ENCODE assay signal across 21 cellular contexts in the genomic region with DNA sequence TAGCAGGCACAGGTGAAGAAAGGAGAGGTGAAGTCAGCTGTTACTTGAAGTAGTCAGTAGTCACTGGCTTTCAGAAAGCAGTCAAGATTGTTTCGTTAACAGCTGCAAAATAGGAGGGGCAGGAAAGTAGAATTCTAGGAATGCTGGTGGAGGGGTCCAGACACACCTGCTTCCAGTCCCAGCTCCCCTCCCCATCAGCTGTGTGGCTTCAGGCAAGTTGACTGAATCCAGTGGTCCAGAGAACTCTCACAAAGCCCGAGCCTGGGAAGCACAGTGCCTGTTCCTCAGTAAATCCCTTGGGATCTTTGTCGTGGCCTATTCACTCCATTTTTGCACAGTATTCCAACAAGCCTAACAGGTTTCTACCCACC. TPM values are rescaled to one million over a fixed set of nuclear protein-coding genes. Genes with fewer than 3 reads are reported as not detected.
DNase-seq lines count a peak whose midpoint lies in the region; ATAC-seq, FAIRE-seq and TF ChIP-seq lines count a peak whose summit lies in the region.
"Had no signal": no experiment of that assay in that cellular context is flagged by ENCODE, and none has a peak within 500 bp of the region (broad histone marks: within the 10 kb centered on the region; RNA-seq: fewer than 3 reads in every experiment).

No MANE protein-coding gene starts in this region.

- H4K5ac ChIP-seq in H9 (ENCODE audit: insufficient read length, low read depth, low read length) (no peak overlapping the region), H1 (ENCODE audit: insufficient read length, low read depth, low read length) (no peak overlapping the region)

- peaks cover 2% of the 10 kb centered on the region for H3K36me3 Mint-ChIP-seq in activated CD4-positive, alpha-beta T cell treated with anti-CD3 and anti-CD28 coated beads, Interleukin-2, amount 10 ng/mL, durations not matched to agents 7 days and 5 days (ENCODE audit: low read depth)
- no peaks in the 10 kb centered on the region for H3K36me3 Mint-ChIP-seq in H9 (ENCODE audit: insufficient read depth in 1 of 3, low read depth in 3 of 3)
- no peaks in the 10 kb centered on the region for H3K36me3 Mint-ChIP-seq in stimulated activated memory B cell treated with anti-CD40 and anti-IgM and Interleukin-4, amounts not matched to agents 10 μg/mL and 1 μg/mL and 100 μg/mL, for 72 hours

- H2AK5ac ChIP-seq in H9 (ENCODE audit: insufficient read length, low read length) (no peak overlapping the region), H1 (ENCODE audit: low read depth, low read length) (peak overlapping the region; percentile 47; the same call in 1 of the 2 replicates)

- H2BK12ac ChIP-seq in H9 (ENCODE audit: insufficient read length, low read depth, low read length), result no peak overlapping the region
- H2BK12ac ChIP-seq in H1 (ENCODE audit: low read depth, low read length), result peak overlapping the region; percentile 53; the same call in 1 of the 2 replicates

- no peak overlapping the region for H3K9ac ChIP-seq in H9 (ENCODE audit: extremely low read depth, insufficient read length, low read length)
- H3K9ac ChIP-seq in H1 (replicated peaks in 1 of 4; ENCODE audit: extremely low read depth in 1 of 4, low read depth in 3 of 4, low read length in 3 of 4), result no peak overlapping the region

- H3K27me3 Mint-ChIP-seq in activated CD4-positive, alpha-beta T cell treated with anti-CD3 and anti-CD28 coated beads, Interleukin-2, amount 10 ng/mL, durations not matched to agents 7 days and 5 days, result no peaks in the 10 kb centered on the region
- no peaks in the 10 kb centered on the region; the same call in 1 of the 2 replicates for H3K27me3 Mint-ChIP-seq in H9 (ENCODE audit: low read depth)
- H3K27me3 Mint-ChIP-seq in stimulated activated memory B cell treated with anti-CD40 and anti-IgM and Interleukin-4, amounts not matched to agents 10 μg/mL and 1 μg/mL and 100 μg/mL, for 72 hours, result no peaks in the 10 kb centered on the region

- no peak overlapping the region for H3K23ac ChIP-seq in H9 (ENCODE audit: insufficient read length, low read depth, low read length)
- H3K23ac ChIP-seq in H1 (ENCODE audit: insufficient read length), result no peak overlapping the region

- H3K4me2 ChIP-seq in H9 (ENCODE audit: insufficient read depth, insufficient read length, low read length) (no peak overlapping the region), H1 (ENCODE audit: insufficient read depth in 1 of 2, low read depth in 2 of 2, low read length in 2 of 2) (no peak overlapping the region)

- H3K14ac ChIP-seq in H9 (ENCODE audit: insufficient read depth, low read length), result no peak overlapping the region
- H3K14ac ChIP-seq in H1 (ENCODE audit: insufficient read length), result no peak overlapping the region

- H4K91ac ChIP-seq in H9 (ENCODE audit: insufficient read length, low read depth, low read length) (no peak overlapping the region), H1 (replicated peaks; ENCODE audit: insufficient read length, low read length) (peak overlapping the region; percentile 17)

- H3K79me2 ChIP-seq in H9 (ENCODE audit: insufficient read depth, low read length) (no peaks in the 10 kb centered on the region), H1 (ENCODE audit: control insufficient read depth in 1 of 2, insufficient read depth in 2 of 2, low read length in 2 of 2) (no peaks in the 10 kb centered on the region)

- H3K23me2 ChIP-seq in H9 (ENCODE audit: insufficient read length, low read depth, low read length, poor library complexity, severe bottlenecking), result peaks cover 9% of the 10 kb centered on the region
- peaks cover 9% of the 10 kb centered on the region for H3K23me2 ChIP-seq in H1 (ENCODE audit: low read depth, low read length)

- no peak overlapping the region for H3K56ac ChIP-seq in H9 (ENCODE audit: insufficient read length, low read depth, low read length)
- no peak overlapping the region for H3K56ac ChIP-seq in H1 (replicated peaks; ENCODE audit: insufficient read length, low read depth, low read length)

- no peak overlapping the region for H3K4me3 ChIP-seq in H1 (ENCODE audit: extremely low read depth in 1 of 4, insufficient read depth in 2 of 4, low read depth in 3 of 4, low read length in 4 of 4)

- H3K4ac ChIP-seq in H9 (ENCODE audit: low read depth, low read length) (no peak overlapping the region), H1 (replicated peaks; ENCODE audit: insufficient read length, low read depth, low read length) (no peak overlapping the region)

- H3T11ph ChIP-seq in H9 (ENCODE audit: low read length), result no peak overlapping the region

- no peak for TF ChIP-seq EP300 in H1 (IDR thresholded peaks at IDR 0.05; ENCODE audit: borderline replicate concordance in 1 of 2, low read depth in 2 of 2, low read length in 2 of 2)

- CTCF ChIA-PET in activated CD4-positive, alpha-beta T cell treated with anti-CD3 and anti-CD28 coated beads, Interleukin-2, amount 10 ng/mL, durations not matched to agents 7 days and 5 days (lab: Charles Lee), result interaction anchor here (0.6 to 7.2 kb wide), 5 partner anchors 9 to 296 kb away, joined by 3 to 72 read pairs (median 4); partner anchors contain the start of gene TNP2
- CTCF ChIA-PET in H1 (lab: Charles Lee; ENCODE audit: partially characterized antibody), result interaction anchor here (0.7 to 6.8 kb wide), 10 partner anchors 10 to 293 kb away, joined by 3 to 79 read pairs (median 5); partner anchors contain the start of genes PRM3 and TNP2

- FAIRE-seq in H1 (lab: Jason Lieb, UNC), result no peak
- FAIRE-seq: RCC 7860 had no signal

- H4K20me1 ChIP-seq in H9 (ENCODE audit: control insufficient read depth, insufficient read depth, insufficient read length) (no peaks in the 10 kb centered on the region), H1 (replicated peaks in 1 of 2; ENCODE audit: control insufficient read depth in 1 of 2, insufficient read depth in 2 of 2, low read length in 2 of 2) (no peaks in the 10 kb centered on the region)

- no peak for TF ChIP-seq RAD21 in H1 (IDR thresholded peaks at IDR 0.05 in 1 of 2, conservative IDR thresholded peaks at IDR 0.05 in 1 of 2; ENCODE audit: low read depth in 2 of 2, low read length in 2 of 2)

- H2BK20ac ChIP-seq in H9 (ENCODE audit: low read depth, low read length, poor library complexity, severe bottlenecking) (no peak overlapping the region), H1 (ENCODE audit: low read length) (no peak overlapping the region)

- H3K79me1 ChIP-seq in H9 (ENCODE audit: insufficient read depth, low read depth, low read length, poor library complexity, severe bottlenecking) (no peaks in the 10 kb centered on the region), H1 (ENCODE audit: low read depth, low read length) (no peaks in the 10 kb centered on the region)

- H3K27ac ChIP-seq in H9 (ENCODE audit: insufficient read length, low read depth, low read length) (no peak overlapping the region), H1 (ENCODE audit: low read depth, low read length) (no peak overlapping the region)

- peaks cover 70% of the 10 kb centered on the region for H3K4me1 Mint-ChIP-seq in activated CD4-positive, alpha-beta T cell treated with anti-CD3 and anti-CD28 coated beads, Interleukin-2, amount 10 ng/mL, durations not matched to agents 7 days and 5 days
- H3K4me1 Mint-ChIP-seq in H9, result peaks cover 15 to 18% of the 10 kb centered on the region in 2 experiments
- peaks cover 44% of the 10 kb centered on the region for H3K4me1 Mint-ChIP-seq in stimulated activated memory B cell treated with anti-CD40 and anti-IgM and Interleukin-4, amounts not matched to agents 10 μg/mL and 1 μg/mL and 100 μg/mL, for 72 hours

- H3K27ac Mint-ChIP-seq in activated CD4-positive, alpha-beta T cell treated with anti-CD3 and anti-CD28 coated beads, Interleukin-2, amount 10 ng/mL, durations not matched to agents 7 days and 5 days, result peak overlapping the region; percentile 58
- H3K27ac Mint-ChIP-seq in H9, result peak overlapping the region in 1 of 3 experiments; percentile 76; a peak in 1 of 7 replicates
- H3K27ac Mint-ChIP-seq in stimulated activated memory B cell treated with anti-CD40 and anti-IgM and Interleukin-4, amounts not matched to agents 10 μg/mL and 1 μg/mL and 100 μg/mL, for 72 hours, result peak overlapping the region; percentile 1

- POLR2A ChIA-PET in activated CD4-positive, alpha-beta T cell treated with anti-CD3 and anti-CD28 coated beads, Interleukin-2, amount 10 ng/mL, durations not matched to agents 7 days and 5 days (lab: Charles Lee), result no interaction called here
- POLR2A ChIA-PET in H1 (lab: Charles Lee; ENCODE audit: partially characterized antibody), result interaction anchor here (0.6 to 2.4 kb wide), 7 partner anchors 9 to 109 kb away, joined by 3 to 6 read pairs (median 3); no protein-coding TSS in a partner anchor

- no peaks in the 10 kb centered on the region for H3K9me3 Mint-ChIP-seq in activated CD4-positive, alpha-beta T cell treated with anti-CD3 and anti-CD28 coated beads, Interleukin-2, amount 10 ng/mL, durations not matched to agents 7 days and 5 days
- H3K9me3 Mint-ChIP-seq in H9, result no peaks in the 10 kb centered on the region
- H3K9me3 Mint-ChIP-seq in stimulated activated memory B cell treated with anti-CD40 and anti-IgM and Interleukin-4, amounts not matched to agents 10 μg/mL and 1 μg/mL and 100 μg/mL, for 72 hours, result no peaks in the 10 kb centered on the region

- H2BK15ac ChIP-seq in H9 (ENCODE audit: low read depth, low read length) (no peak overlapping the region), H1 (ENCODE audit: low read length) (no peak overlapping the region)

- H3K18ac ChIP-seq in H9 (ENCODE audit: insufficient read length, low read depth, low read length), result no peak overlapping the region
- no peak overlapping the region for H3K18ac ChIP-seq in H1 (ENCODE audit: extremely low read depth, low read length)

- H2BK5ac ChIP-seq in H9 (ENCODE audit: insufficient read length, low read length) (no peak overlapping the region), H1 (ENCODE audit: low read depth, low read length) (no peak overlapping the region)

- no peak for TF ChIP-seq CTCF in H9 (conservative IDR thresholded peaks at IDR 0.05)
- TF ChIP-seq CTCF in H1 (IDR thresholded peaks at IDR 0.05; ENCODE audit: control extremely low read depth in 1 of 3, insufficient read depth in 1 of 3, low read depth in 1 of 3, low read length in 3 of 3), result no peak

- H2BK120ac ChIP-seq in H9 (ENCODE audit: low read depth, low read length, poor library complexity, severe bottlenecking) (no peak overlapping the region), H1 (replicated peaks; ENCODE audit: low read depth, low read length) (no peak overlapping the region)

- no CpG with 5 or more reads among the region's 3 CpGs for WGBS in H9 (ENCODE audit: extremely low coverage, insufficient read length, low lambda C conversion rate)
- 79% methylated on average over 3 of the region's 3 CpGs; no CpG with 5 or more reads in 1 of the 2 experiments for WGBS in H1 (ENCODE audit: extremely low coverage in 1 of 2, insufficient coverage in 1 of 2, insufficient read length in 1 of 2, insufficient replicate concordance in 2 of 2, low coverage in 1 of 2, low lambda C conversion rate in 2 of 2, missing lambda C conversion rate in 1 of 2), 2 experiments

- no peak overlapping the region for H3K4me3 Mint-ChIP-seq in activated CD4-positive, alpha-beta T cell treated with anti-CD3 and anti-CD28 coated beads, Interleukin-2, amount 10 ng/mL, durations not matched to agents 7 days and 5 days
- no peak overlapping the region for H3K4me3 Mint-ChIP-seq in H9
- no peak overlapping the region for H3K4me3 Mint-ChIP-seq in stimulated activated memory B cell treated with anti-CD40 and anti-IgM and Interleukin-4, amounts not matched to agents 10 μg/mL and 1 μg/mL and 100 μg/mL, for 72 hours

- H3K4me1 ChIP-seq in H9 (ENCODE audit: insufficient read depth, low read length), result peaks cover 5% of the 10 kb centered on the region; the same call in 1 of the 2 replicates
- peaks cover 0 to 8% (median 1%) of the 10 kb centered on the region in 4 experiments; a peak in 4 of 7 replicates for H3K4me1 ChIP-seq in H1 (replicated peaks in 1 of 4; ENCODE audit: control insufficient read depth in 3 of 4, insufficient read depth in 4 of 4, low read length in 3 of 4)

- H3K27me3 ChIP-seq in H9 (ENCODE audit: insufficient read depth, low read length), result no peaks in the 10 kb centered on the region
- H3K27me3 ChIP-seq in H1 (replicated peaks in 1 of 4; ENCODE audit: control insufficient read depth in 3 of 4, extremely low read depth in 1 of 4, insufficient read depth in 3 of 4, low read length in 3 of 4), result no peaks in the 10 kb centered on the region; a peak in 1 of 7 replicates

- H4K8ac ChIP-seq in H9 (replicated peaks; ENCODE audit: insufficient read length, low read depth, low read length), result no peak overlapping the region
- H4K8ac ChIP-seq in H1 (ENCODE audit: extremely low read depth, insufficient read depth, low read length), result no peak overlapping the region

- no peak for ATAC-seq in stimulated activated memory B cell treated with anti-CD40 and anti-IgM and Interleukin-4, amounts not matched to agents 10 μg/mL and 1 μg/mL and 100 μg/mL, for 72 hours
- no peak for ATAC-seq in GM19351 (IDR thresholded peaks at IDR 0.05; ENCODE audit: unreplicated experiment)

- no peak for TF ChIP-seq POLR2A in H1 (IDR thresholded peaks at IDR 0.05; ENCODE audit: control extremely low read depth in 1 of 2, low read depth in 2 of 2, low read length in 2 of 2)

- no peak for DNase-seq in activated CD4-positive, alpha-beta T cell treated with anti-CD3 and anti-CD28 coated beads, Interleukin-2, amount 10 ng/mL, durations not matched to agents 7 days and 5 days
- DNase-seq in activated CD4-positive, alpha-beta T cell treated with anti-CD3 and anti-CD28 coated beads, Interleukin-2, amount 50 U/mL, for 48 hours, result no peak
- DNase-seq in H9 (peak; percentile 63), H1 (ENCODE audit: low read depth in 1 of 2, low spot score in 2 of 2) (no peak), DMS114 treated with DMSO at 0.1 percent for 48 hours (lab: John Stamatoyannopoulos, UW; ENCODE audit: unreplicated experiment) (no peak)
- DNase-seq in activated CD4-positive, CD25-positive, alpha-beta regulatory T cell (lab: John Stamatoyannopoulos, UW), result no peak
- DNase-seq: C1 segment of cervical spinal cord, Calu3, DMS79 treated with DMSO at 0.1 percent for 48 hours, GF-D8, Karpas-422, MM.1S, NCI-H1105 treated with DMSO at 0.1 percent for 48 hours, NCI-H187 treated with DMSO at 0.1 percent for 48 hours, NCI-H510A, SHP77 treated with DMSO at 0.1 percent for 48 hours had no signal

- no peaks in the 10 kb centered on the region for H3K36me3 ChIP-seq in H1 (ENCODE audit: control insufficient read depth in 2 of 4, insufficient read depth in 4 of 4, low read length in 3 of 4)

- H3K9me3 ChIP-seq in H9 (ENCODE audit: control insufficient read depth, low read depth, low read length), result no peaks in the 10 kb centered on the region
- H3K9me3 ChIP-seq in H1 (ENCODE audit: insufficient read depth in 2 of 2, low read depth in 1 of 2, low read length in 1 of 2), result no peaks in the 10 kb centered on the region

- no peak overlapping the region for H2AFZ ChIP-seq in H9 (ENCODE audit: low read length)
- no peak overlapping the region for H2AFZ ChIP-seq in H1 (ENCODE audit: low read length)

RNA-seq across cellular contexts. Expression of gene SOCS1, which starts 4.6 kb away (rescaled TPM):
- 100 to 1,000 TPM; 127 to 133 TPM for total RNA-seq in activated CD4-positive, alpha-beta T cell treated with anti-CD3 and anti-CD28 coated beads, Interleukin-2, amount 10 ng/mL, durations not matched to agents 7 days and 5 days
- 11.0 and 11.5 TPM in 2 replicates for total RNA-seq in H9 (2021)
- 48.9 and 49.8 TPM in 2 replicates for total RNA-seq in H1 (2021; fragmentation: NEBNext Ultra II Directional; extraction: Animal tissue kit (Norgen Biotek cat#: 25700))
- polyA plus RNA-seq in H1 (2011; rRNA removed), result 21.0 and 46.5 TPM in 2 replicates
- 17.0 TPM for polyA plus RNA-seq in H1 (2011; cell fraction: cytosol; rRNA removed)
- 36.0 TPM for polyA plus RNA-seq in H1 (2011; cell fraction: nucleus; rRNA removed)
- 9.9 to 28.9 TPM (median 25.5 TPM) in 4 replicates for polyA plus RNA-seq in H1 (2012, experiment 1 of 2)
- 20.5 TPM for polyA plus RNA-seq in H1 (2012, experiment 2 of 2)
- polyA plus RNA-seq in H1 (2013, experiment 1 of 2), result 83.3 TPM
- 90.5 TPM for polyA plus RNA-seq in H1 (2013, experiment 2 of 2)
- polyA minus RNA-seq in H1 (2011; rRNA and poly(A)+ RNA removed), result 1.7 and 4.1 TPM in 2 replicates
- polyA minus RNA-seq in H1 (2011; cell fraction: cytosol; rRNA and poly(A)+ RNA removed), result 22.5 TPM
- polyA minus RNA-seq in H1 (2011; cell fraction: nucleus; rRNA and poly(A)+ RNA removed), result 60.0 TPM
- total RNA-seq: A172 had no signal

RNA-seq across cellular contexts. Expression of gene TNP2, which starts 8.5 kb away (rescaled TPM):
- total RNA-seq in activated CD4-positive, alpha-beta T cell treated with anti-CD3 and anti-CD28 coated beads, Interleukin-2, amount 10 ng/mL, durations not matched to agents 7 days and 5 days, result not detected
- not detected in 2 replicates for total RNA-seq in H9 (2021)
- not detected in 2 replicates for total RNA-seq in H1 (2021; fragmentation: NEBNext Ultra II Directional; extraction: Animal tissue kit (Norgen Biotek cat#: 25700))
- not detected in 2 replicates for polyA plus RNA-seq in H1 (2011; rRNA removed)
- polyA plus RNA-seq in H1 (2011; cell fraction: cytosol; rRNA removed), result not detected
- polyA plus RNA-seq in H1 (2011; cell fraction: nucleus; rRNA removed), result not detected
- polyA plus RNA-seq in H1 (2012, experiment 1 of 2), result not detected in 4 replicates
- not detected for polyA plus RNA-seq in H1 (2012, experiment 2 of 2)
- not detected for polyA plus RNA-seq in H1 (2013, experiment 1 of 2)
- polyA plus RNA-seq in H1 (2013, experiment 2 of 2), result not detected
- polyA minus RNA-seq in H1 (2011; rRNA and poly(A)+ RNA removed), result not detected in 2 replicates
- not detected for polyA minus RNA-seq in H1 (2011; cell fraction: cytosol; rRNA and poly(A)+ RNA removed)
- not detected for polyA minus RNA-seq in H1 (2011; cell fraction: nucleus; rRNA and poly(A)+ RNA removed)
- total RNA-seq: A172, Calu3, H4 had no signal

RNA-seq across cellular contexts. Expression of gene PRM3, which starts 12.8 kb away (rescaled TPM):
- total RNA-seq in activated CD4-positive, alpha-beta T cell treated with anti-CD3 and anti-CD28 coated beads, Interleukin-2, amount 10 ng/mL, durations not matched to agents 7 days and 5 days, result not detected
- total RNA-seq in H9 (2021), result not detected in 2 replicates
- not detected in 2 replicates for total RNA-seq in H1 (2021; fragmentation: NEBNext Ultra II Directional; extraction: Animal tissue kit (Norgen Biotek cat#: 25700))
- polyA plus RNA-seq in H1 (2011; rRNA removed), result not detected in 2 replicates
- polyA plus RNA-seq in H1 (2011; cell fraction: cytosol; rRNA removed), result not detected
- polyA plus RNA-seq in H1 (2011; cell fraction: nucleus; rRNA removed), result not detected
- polyA plus RNA-seq in H1 (2012, experiment 1 of 2), result not detected in 4 replicates
- polyA plus RNA-seq in H1 (2012, experiment 2 of 2), result not detected
- polyA plus RNA-seq in H1 (2013, experiment 1 of 2), result not detected
- polyA plus RNA-seq in H1 (2013, experiment 2 of 2), result not detected
- not detected in 2 replicates for polyA minus RNA-seq in H1 (2011; rRNA and poly(A)+ RNA removed)
- polyA minus RNA-seq in H1 (2011; cell fraction: cytosol; rRNA and poly(A)+ RNA removed), result not detected
- polyA minus RNA-seq in H1 (2011; cell fraction: nucleus; rRNA and poly(A)+ RNA removed), result not detected
- total RNA-seq: A172, Calu3, H4 had no signal

RNA-seq across cellular contexts. Expression of gene PRM2, which starts 15.7 kb away (rescaled TPM):
- total RNA-seq in activated CD4-positive, alpha-beta T cell treated with anti-CD3 and anti-CD28 coated beads, Interleukin-2, amount 10 ng/mL, durations not matched to agents 7 days and 5 days, result not detected
- not detected in 2 replicates for total RNA-seq in H9 (2021)
- total RNA-seq in H1 (2021; fragmentation: NEBNext Ultra II Directional; extraction: Animal tissue kit (Norgen Biotek cat#: 25700)), result not detected in 2 replicates
- not detected in 2 replicates for polyA plus RNA-seq in H1 (2011; rRNA removed)
- not detected for polyA plus RNA-seq in H1 (2011; cell fraction: cytosol; rRNA removed)
- not detected for polyA plus RNA-seq in H1 (2011; cell fraction: nucleus; rRNA removed)
- not detected in 4 replicates for polyA plus RNA-seq in H1 (2012, experiment 1 of 2)
- polyA plus RNA-seq in H1 (2012, experiment 2 of 2), result not detected
- polyA plus RNA-seq in H1 (2013, experiment 1 of 2), result not detected
- polyA plus RNA-seq in H1 (2013, experiment 2 of 2), result not detected
- not detected in 2 replicates for polyA minus RNA-seq in H1 (2011; rRNA and poly(A)+ RNA removed)
- not detected for polyA minus RNA-seq in H1 (2011; cell fraction: cytosol; rRNA and poly(A)+ RNA removed)
- not detected for polyA minus RNA-seq in H1 (2011; cell fraction: nucleus; rRNA and poly(A)+ RNA removed)
- total RNA-seq: A172, Calu3, H4 had no signal

RNA-seq across cellular contexts. Expression of gene PRM1, which starts 20.5 kb away (rescaled TPM):
- not detected for total RNA-seq in activated CD4-positive, alpha-beta T cell treated with anti-CD3 and anti-CD28 coated beads, Interleukin-2, amount 10 ng/mL, durations not matched to agents 7 days and 5 days
- total RNA-seq in H9 (2021), result not detected in 2 replicates
- 0.82 and 0.92 TPM in 2 replicates for total RNA-seq in H1 (2021; fragmentation: NEBNext Ultra II Directional; extraction: Animal tissue kit (Norgen Biotek cat#: 25700))
- polyA plus RNA-seq in H1 (2011; rRNA removed), result 0.54 TPM in 1 of 2 replicates, not detected in the other
- 0.65 TPM for polyA plus RNA-seq in H1 (2011; cell fraction: cytosol; rRNA removed)
- polyA plus RNA-seq in H1 (2011; cell fraction: nucleus; rRNA removed), result 0.47 TPM
- 0.60 to 1.1 TPM in 2 of 4 replicates, not detected in the others for polyA plus RNA-seq in H1 (2012, experiment 1 of 2)
- polyA plus RNA-seq in H1 (2012, experiment 2 of 2), result not detected
- 1.3 TPM for polyA plus RNA-seq in H1 (2013, experiment 1 of 2)
- 0.68 TPM for polyA plus RNA-seq in H1 (2013, experiment 2 of 2)
- polyA minus RNA-seq in H1 (2011; rRNA and poly(A)+ RNA removed), result not detected in 2 replicates
- polyA minus RNA-seq in H1 (2011; cell fraction: cytosol; rRNA and poly(A)+ RNA removed), result not detected
- polyA minus RNA-seq in H1 (2011; cell fraction: nucleus; rRNA and poly(A)+ RNA removed), result not detected
- total RNA-seq: A172, Calu3, H4 had no signal
